In genomic region chr10:63214586-63214985, GRCh38 we compare ENCODE assay signal across 20 cellular contexts.
DNase-seq lines count a peak whose midpoint lies in the region; ATAC-seq and TF ChIP-seq lines count a peak whose summit lies in the region.
"Had no signal": no experiment of that assay in that cellular context is flagged by ENCODE, and none has a peak within 500 bp of the region (broad histone marks: within the 10 kb centered on the region; RNA-seq: fewer than 3 reads in every experiment).

No MANE protein-coding gene starts in this region.

- H3F3A ChIP-seq in smooth muscle cell (ENCODE audit: low read depth) = peaks cover 4% of the 10 kb centered on the region

- TF ChIP-seq CTCF in MCF 10A (IDR thresholded peaks at IDR 0.05; ENCODE audit: unreplicated experiment) = no peak
- no peak for TF ChIP-seq CTCF in breast epithelium (IDR thresholded peaks at IDR 0.05)
- TF ChIP-seq CTCF in Panc1 (IDR thresholded peaks at IDR 0.05) = no peak
- TF ChIP-seq CTCF in smooth muscle cell (IDR thresholded peaks at IDR 0.05; ENCODE audit: borderline replicate concordance, insufficient read depth, poor library complexity, severe bottlenecking) = no peak
- no peak for TF ChIP-seq CTCF in BE2C (IDR thresholded peaks at IDR 0.05; ENCODE audit: low read depth, low read length)
- no peak for TF ChIP-seq CTCF in adrenal gland (IDR thresholded peaks at IDR 0.05)

- H3K9ac ChIP-seq in smooth muscle cell (ENCODE audit: low read depth) = no peak overlapping the region

- peaks cover 59% of the 10 kb centered on the region for H3K36me3 Mint-ChIP-seq in MCF 10A (ENCODE audit: insufficient read depth, unreplicated experiment)
- H3K36me3 Mint-ChIP-seq in dendritic cell treated with granulocyte-macrophage colony-stimulating factor and Interleukin-4, amounts not matched to agents 40 ng/mL and 50 ng/mL, for 4 days (ENCODE audit: low read depth) = peaks cover 53% of the 10 kb centered on the region

- no peak overlapping the region for H3K27ac ChIP-seq in breast epithelium
- H3K27ac ChIP-seq in Panc1 (ENCODE audit: low read length) = no peak overlapping the region
- H3K27ac ChIP-seq in smooth muscle cell (ENCODE audit: low read depth) = peak overlapping the region; percentile 56
- peak overlapping the region in 1 of 5 donors; percentile 56 for H3K27ac ChIP-seq in adrenal gland

- POLR2A ChIA-PET in MCF 10A (lab: Yijun Ruan, JAX) = interaction anchor here (3.8 to 5.6 kb wide), 2 partner anchors 54 to 415 kb away, joined by 30 to 43 read pairs; no protein-coding TSS in a partner anchor
- POLR2A ChIA-PET in Panc1 (lab: Charles Lee) = no interaction called here

- H3K4me3 ChIP-seq in breast epithelium (no peak overlapping the region), Panc1 (ENCODE audit: low read depth in 2 of 2, low read length in 2 of 2) (no peak overlapping the region), smooth muscle cell (no peak overlapping the region), BE2C (ENCODE audit: low read depth, low read length) (no peak overlapping the region), adrenal gland (no peak overlapping the region)
- H3K4me3 ChIP-seq: gastroesophageal sphincter, MG63 had no signal

- no peak overlapping the region for H3K27ac Mint-ChIP-seq in MCF 10A (ENCODE audit: low read depth, unreplicated experiment)
- H3K27ac Mint-ChIP-seq in dendritic cell treated with granulocyte-macrophage colony-stimulating factor and Interleukin-4, amounts not matched to agents 40 ng/mL and 50 ng/mL, for 4 days = peak overlapping the region; percentile 53
- H3K27ac Mint-ChIP-seq: endodermal cell had no signal

- DNase-seq in MCF 10A (ENCODE audit: unreplicated experiment) (no peak), breast epithelium (ENCODE audit: low spot score in 2 of 2) (no peak), Panc1 (ENCODE audit: low read depth, low spot score) (no peak), smooth muscle cell (lab: John Stamatoyannopoulos, UW; ENCODE audit: unreplicated experiment) (no peak), NCI-H2196 treated with DMSO at 0.1 percent for 48 hours (lab: John Stamatoyannopoulos, UW; ENCODE audit: unreplicated experiment) (no peak), BE2C (no peak), adrenal gland (no peak)
- DNase-seq: activated CD4-positive, alpha-beta T cell treated with anti-CD3 and anti-CD28 coated beads for 48 hours; activated effector memory CD4-positive, alpha-beta T cell treated with Interleukin-2 at 50 U/mL for 16 hours; AML-193; DMS153; endodermal cell; MG63; NCI-H2081 treated with DMSO at 0.1 percent for 48 hours; NCI-H748 treated with DMSO at 0.1 percent for 48 hours; T-helper 17 cell had no signal

- in situ Hi-C loops in Panc1 (cut with HindIII; ENCODE audit: low pct_unique_long_range_greater_than_20kb, low sequenced_read_pairs) = no loop called here

- CTCF ChIA-PET in MCF 10A (lab: Yijun Ruan, JAX) (interaction anchor here (0.6 to 1.4 kb wide), 3 partner anchors 250 to 553 kb away, joined by 4 to 7 read pairs (median 5); no protein-coding TSS in a partner anchor), Panc1 (lab: Charles Lee) (no interaction called here)

- H3K9me3 Mint-ChIP-seq in MCF 10A (ENCODE audit: unreplicated experiment) = no peaks in the 10 kb centered on the region
- H3K9me3 Mint-ChIP-seq in dendritic cell treated with granulocyte-macrophage colony-stimulating factor and Interleukin-4, amounts not matched to agents 40 ng/mL and 50 ng/mL, for 4 days = no peaks in the 10 kb centered on the region
- H3K9me3 Mint-ChIP-seq: endodermal cell, memory B cell had no signal

- intact Hi-C loops in MCF 10A (cut with micrococcal nuclease) (no loop called here), breast epithelium (cut with DNase I; ENCODE audit: low total_unique reads) (no loop called here), Panc1 (cut with micrococcal nuclease; ENCODE audit: unreplicated experiment) (no loop called here), adrenal gland (cut with DNase I) (loop anchor here in 1 of 2 donors (10.0 kb wide), 2 partner anchors 50 to 250 kb away; partner anchors contain the start of gene JMJD1C)
- intact Hi-C loops in dendritic cell treated with granulocyte-macrophage colony-stimulating factor and Interleukin-4, amounts not matched to agents 40 ng/mL and 50 ng/mL, for 4 days (cut with micrococcal nuclease) = no loop called here

- BruUV-seq in MCF 10A (replicated peaks; lab: Mats Ljungman, UMichigan) (TSS peak; percentile 36), Panc1 (replicated peaks; lab: Mats Ljungman, UMichigan) (TSS peak; percentile 57)

- H3K9me3 ChIP-seq in breast epithelium (no peaks in the 10 kb centered on the region), Panc1 (ENCODE audit: control insufficient read depth, insufficient read depth, low read depth, low read length) (no peaks in the 10 kb centered on the region), smooth muscle cell (replicated peaks; ENCODE audit: low read depth) (no peaks in the 10 kb centered on the region), BE2C (no peaks in the 10 kb centered on the region), adrenal gland (replicated peaks in 1 of 3) (no peaks in the 10 kb centered on the region)
- H3K9me3 ChIP-seq: gastroesophageal sphincter, MG63 had no signal

- no peak overlapping the region for H2AFZ ChIP-seq in smooth muscle cell (ENCODE audit: low read depth)

- H3K4me3 Mint-ChIP-seq in MCF 10A (ENCODE audit: unreplicated experiment) = no peak overlapping the region
- no peak overlapping the region for H3K4me3 Mint-ChIP-seq in dendritic cell treated with granulocyte-macrophage colony-stimulating factor and Interleukin-4, amounts not matched to agents 40 ng/mL and 50 ng/mL, for 4 days
- H3K4me3 Mint-ChIP-seq: endodermal cell; memory B cell; stimulated activated effector memory CD8-positive, alpha-beta T cell treated with anti-CD3 and anti-CD28 coated beads, Interleukin-12 subunit alpha, Interleukin-12 subunit beta, amount 100 ng/mL, for 72 hours had no signal

- H4K20me1 ChIP-seq in smooth muscle cell (ENCODE audit: low read depth) = peaks cover 55% of the 10 kb centered on the region

- TF ChIP-seq POLR2A in breast epithelium (IDR thresholded peaks at IDR 0.05) = no peak
- no peak for TF ChIP-seq POLR2A in adrenal gland (IDR thresholded peaks at IDR 0.05)

- H3K36me3 ChIP-seq in breast epithelium = no peaks in the 10 kb centered on the region
- peaks cover 34% of the 10 kb centered on the region for H3K36me3 ChIP-seq in Panc1 (ENCODE audit: control insufficient read depth, insufficient read depth, low read length)
- H3K36me3 ChIP-seq in smooth muscle cell (ENCODE audit: low read depth) = peaks cover 18% of the 10 kb centered on the region
- H3K36me3 ChIP-seq in BE2C = peaks cover 22% of the 10 kb centered on the region
- peaks cover 0 to 16% of the 10 kb centered on the region in 2 donors for H3K36me3 ChIP-seq in adrenal gland (replicated peaks in 1 of 2)

- peaks cover 10% of the 10 kb centered on the region for H3K4me1 Mint-ChIP-seq in MCF 10A (ENCODE audit: insufficient read depth, unreplicated experiment)
- peaks cover 22% of the 10 kb centered on the region for H3K4me1 Mint-ChIP-seq in dendritic cell treated with granulocyte-macrophage colony-stimulating factor and Interleukin-4, amounts not matched to agents 40 ng/mL and 50 ng/mL, for 4 days (ENCODE audit: low read depth)

- ATAC-seq in Panc1 = no peak
- ATAC-seq: gastroesophageal sphincter; stimulated activated effector memory CD8-positive, alpha-beta T cell treated with anti-CD3 and anti-CD28 coated beads, Interleukin-12 subunit alpha, Interleukin-12 subunit beta, amount 100 ng/mL, for 72 hours; T-helper 17 cell had no signal

- H3K27me3 ChIP-seq in breast epithelium (no peaks in the 10 kb centered on the region), Panc1 (ENCODE audit: control insufficient read depth, insufficient read depth, low read length) (no peaks in the 10 kb centered on the region), smooth muscle cell (ENCODE audit: low read depth) (no peaks in the 10 kb centered on the region), BE2C (no peaks in the 10 kb centered on the region), adrenal gland (no peaks in the 10 kb centered on the region)
- H3K27me3 ChIP-seq: gastroesophageal sphincter, MG63 had no signal

- WGBS in smooth muscle cell (ENCODE audit: low lambda C conversion rate) = 77% methylated on average over 2 of the region's 2 CpGs
- 47 to 60% (median 53%) methylated on average over 2 of the region's 2 CpGs for WGBS in adrenal gland, 4 donors

- no peak overlapping the region for H3K4me2 ChIP-seq in smooth muscle cell

- H3K79me2 ChIP-seq in smooth muscle cell (ENCODE audit: low read depth) = peaks cover 61% of the 10 kb centered on the region

- no peaks in the 10 kb centered on the region for H3K27me3 Mint-ChIP-seq in MCF 10A (ENCODE audit: insufficient read depth, unreplicated experiment)
- H3K27me3 Mint-ChIP-seq in dendritic cell treated with granulocyte-macrophage colony-stimulating factor and Interleukin-4, amounts not matched to agents 40 ng/mL and 50 ng/mL, for 4 days = no peaks in the 10 kb centered on the region
- H3K27me3 Mint-ChIP-seq: memory B cell, T-helper 17 cell had no signal

- H3K4me1 ChIP-seq in breast epithelium (no peaks in the 10 kb centered on the region), Panc1 (ENCODE audit: control insufficient read depth, insufficient read depth, low read length) (peaks cover 18% of the 10 kb centered on the region; the same call in 1 of the 2 replicates), smooth muscle cell (ENCODE audit: low read depth) (peaks cover 5% of the 10 kb centered on the region), BE2C (peaks cover 5% of the 10 kb centered on the region), adrenal gland (replicated peaks in 1 of 2) (peaks cover 0 to 55% of the 10 kb centered on the region in 2 donors)
